In genomic region chr7:22234247-22234646, GRCh38 we compare ENCODE assay signal across 1 cellular context.
TF ChIP-seq lines count a peak whose summit lies in the region.

No MANE protein-coding gene starts in this region.

TF ChIP-seq in SK-N-SH, 30 proteins besides CTCF, POLR2A, EP300 and RAD21 (continued from another document):
- TF ChIP-seq IRF3 (IDR thresholded peaks at IDR 0.05; ENCODE audit: low read depth, low read length) (no peak), NFIC (IDR thresholded peaks at IDR 0.05; ENCODE audit: borderline replicate concordance) (no peak)
